ENCODE assay signal across 2 cellular contexts in the genomic region with DNA sequence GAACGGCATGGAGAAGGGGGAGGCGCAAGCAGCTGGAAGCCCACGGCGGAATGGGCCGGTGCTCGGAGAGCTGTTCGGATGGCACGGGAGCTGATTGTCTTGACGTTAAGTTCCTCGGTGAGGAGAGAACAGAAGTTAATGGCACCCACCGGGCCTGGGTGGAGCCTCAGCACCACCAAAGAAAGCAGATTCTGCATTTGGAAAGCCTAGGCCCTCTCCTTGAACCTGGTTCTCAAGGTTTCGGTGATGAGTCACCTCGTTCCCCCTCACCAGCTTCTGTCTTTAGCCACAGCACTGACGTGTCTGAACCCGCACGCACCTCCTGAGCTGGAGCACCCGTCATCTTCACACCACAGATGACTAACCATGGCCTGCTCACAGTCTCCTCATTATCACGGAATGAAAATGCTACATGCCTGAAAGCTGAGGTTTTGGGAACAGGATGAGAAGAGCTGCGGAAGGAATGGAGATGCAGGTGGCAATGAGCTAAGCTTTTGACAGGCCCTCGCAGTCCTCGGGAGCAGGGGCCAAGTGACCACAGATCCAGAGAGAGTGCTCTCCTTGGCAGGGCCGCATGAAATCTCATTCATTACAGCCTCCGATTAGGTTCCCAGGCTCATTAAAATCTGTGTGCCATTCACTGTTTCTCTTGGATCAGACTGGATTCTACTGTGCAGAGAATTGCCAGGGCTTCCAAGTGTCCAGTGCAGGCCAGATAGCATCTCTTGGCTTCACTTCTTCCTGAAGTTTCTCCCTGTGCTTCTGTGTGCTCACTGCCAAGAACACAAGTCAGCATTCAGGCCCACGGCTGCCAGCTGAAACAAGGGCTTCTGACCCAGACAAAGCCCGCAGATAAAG.
TF ChIP-seq lines count a peak whose summit lies in the region.

No MANE protein-coding gene starts in this region.

TF ChIP-seq in IMR-90, 13 proteins besides CTCF, POLR2A, EP300 and RAD21 (continued from another document):
- TF ChIP-seq NFE2L2 (IDR thresholded peaks at IDR 0.05; ENCODE audit: low read depth, low read length) (peak; percentile 28; the same call in 1 of the 2 replicates), RFX5 (IDR thresholded peaks at IDR 0.05; ENCODE audit: low read depth, low read length) (no peak), MAZ (IDR thresholded peaks at IDR 0.05; ENCODE audit: borderline replicate concordance, low read depth, low read length) (peak; percentile 19; the same call in 1 of the 2 replicates), FOS (IDR thresholded peaks at IDR 0.05; ENCODE audit: low read depth, low read length) (peak; percentile 99), SMC3 (IDR thresholded peaks at IDR 0.05; ENCODE audit: low read depth, low read length) (peak; percentile 20; the same call in 1 of the 2 replicates)
- TF ChIP-seq, protein P1, sequence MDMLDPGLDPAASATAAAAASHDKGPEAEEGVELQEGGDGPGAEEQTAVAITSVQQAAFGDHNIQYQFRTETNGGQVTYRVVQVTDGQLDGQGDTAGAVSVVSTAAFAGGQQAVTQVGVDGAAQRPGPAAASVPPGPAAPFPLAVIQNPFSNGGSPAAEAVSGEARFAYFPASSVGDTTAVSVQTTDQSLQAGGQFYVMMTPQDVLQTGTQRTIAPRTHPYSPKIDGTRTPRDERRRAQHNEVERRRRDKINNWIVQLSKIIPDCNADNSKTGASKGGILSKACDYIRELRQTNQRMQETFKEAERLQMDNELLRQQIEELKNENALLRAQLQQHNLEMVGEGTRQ (IDR thresholded peaks at IDR 0.05; ENCODE audit: low read depth, low read length), result no peak

TF ChIP-seq in GM12878, 131 proteins besides CTCF, POLR2A, EP300 and RAD21 (continues in another document):
- TF ChIP-seq, protein P2, sequence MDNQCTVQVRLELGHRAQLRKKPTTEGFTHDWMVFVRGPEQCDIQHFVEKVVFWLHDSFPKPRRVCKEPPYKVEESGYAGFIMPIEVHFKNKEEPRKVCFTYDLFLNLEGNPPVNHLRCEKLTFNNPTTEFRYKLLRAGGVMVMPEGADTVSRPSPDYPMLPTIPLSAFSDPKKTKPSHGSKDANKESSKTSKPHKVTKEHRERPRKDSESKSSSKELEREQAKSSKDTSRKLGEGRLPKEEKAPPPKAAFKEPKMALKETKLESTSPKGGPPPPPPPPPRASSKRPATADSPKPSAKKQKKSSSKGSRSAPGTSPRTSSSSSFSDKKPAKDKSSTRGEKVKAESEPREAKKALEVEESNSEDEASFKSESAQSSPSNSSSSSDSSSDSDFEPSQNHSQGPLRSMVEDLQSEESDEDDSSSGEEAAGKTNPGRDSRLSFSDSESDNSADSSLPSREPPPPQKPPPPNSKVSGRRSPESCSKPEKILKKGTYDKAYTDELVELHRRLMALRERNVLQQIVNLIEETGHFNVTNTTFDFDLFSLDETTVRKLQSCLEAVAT (IDR thresholded peaks at IDR 0.05), result peak; percentile 82
- TF ChIP-seq, protein P3, sequence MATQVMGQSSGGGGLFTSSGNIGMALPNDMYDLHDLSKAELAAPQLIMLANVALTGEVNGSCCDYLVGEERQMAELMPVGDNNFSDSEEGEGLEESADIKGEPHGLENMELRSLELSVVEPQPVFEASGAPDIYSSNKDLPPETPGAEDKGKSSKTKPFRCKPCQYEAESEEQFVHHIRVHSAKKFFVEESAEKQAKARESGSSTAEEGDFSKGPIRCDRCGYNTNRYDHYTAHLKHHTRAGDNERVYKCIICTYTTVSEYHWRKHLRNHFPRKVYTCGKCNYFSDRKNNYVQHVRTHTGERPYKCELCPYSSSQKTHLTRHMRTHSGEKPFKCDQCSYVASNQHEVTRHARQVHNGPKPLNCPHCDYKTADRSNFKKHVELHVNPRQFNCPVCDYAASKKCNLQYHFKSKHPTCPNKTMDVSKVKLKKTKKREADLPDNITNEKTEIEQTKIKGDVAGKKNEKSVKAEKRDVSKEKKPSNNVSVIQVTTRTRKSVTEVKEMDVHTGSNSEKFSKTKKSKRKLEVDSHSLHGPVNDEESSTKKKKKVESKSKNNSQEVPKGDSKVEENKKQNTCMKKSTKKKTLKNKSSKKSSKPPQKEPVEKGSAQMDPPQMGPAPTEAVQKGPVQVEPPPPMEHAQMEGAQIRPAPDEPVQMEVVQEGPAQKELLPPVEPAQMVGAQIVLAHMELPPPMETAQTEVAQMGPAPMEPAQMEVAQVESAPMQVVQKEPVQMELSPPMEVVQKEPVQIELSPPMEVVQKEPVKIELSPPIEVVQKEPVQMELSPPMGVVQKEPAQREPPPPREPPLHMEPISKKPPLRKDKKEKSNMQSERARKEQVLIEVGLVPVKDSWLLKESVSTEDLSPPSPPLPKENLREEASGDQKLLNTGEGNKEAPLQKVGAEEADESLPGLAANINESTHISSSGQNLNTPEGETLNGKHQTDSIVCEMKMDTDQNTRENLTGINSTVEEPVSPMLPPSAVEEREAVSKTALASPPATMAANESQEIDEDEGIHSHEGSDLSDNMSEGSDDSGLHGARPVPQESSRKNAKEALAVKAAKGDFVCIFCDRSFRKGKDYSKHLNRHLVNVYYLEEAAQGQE (IDR thresholded peaks at IDR 0.05; ENCODE audit: low read depth, low read length), result no peak
- TF ChIP-seq RUNX3 (IDR thresholded peaks at IDR 0.05; ENCODE audit: low read length) (peak; percentile 97), TARDBP (IDR thresholded peaks at IDR 0.05; ENCODE audit: borderline replicate concordance) (no peak), CBX5 (IDR thresholded peaks at IDR 0.05; ENCODE audit: low read depth) (0 out of 2 replicates have a peak, but pooled peaks have one; percentile 50), POLR2AphosphoS5 (IDR thresholded peaks at IDR 0.05; ENCODE audit: low read length) (peak; percentile 83), IKZF2 (IDR thresholded peaks at IDR 0.05) (peak; percentile 100), PML (IDR thresholded peaks at IDR 0.05; ENCODE audit: low read length) (peak; percentile 65; the same call in 1 of the 2 replicates), ZNF622 (IDR thresholded peaks at IDR 0.05) (no peak), CBX3 (IDR thresholded peaks at IDR 0.05; ENCODE audit: borderline replicate concordance, low read depth) (no peak), NR2C2 (IDR thresholded peaks at IDR 0.05; ENCODE audit: borderline replicate concordance, control insufficient read depth, insufficient read length, low read depth) (no peak), TCF3 (IDR thresholded peaks at IDR 0.05; ENCODE audit: borderline replicate concordance, insufficient read depth, low read depth, low read length) (peak; percentile 95), RCOR1 (conservative IDR thresholded peaks at IDR 0.05; ENCODE audit: low read depth, low read length) (0 out of 2 replicates have a peak, but pooled peaks have one; percentile 35), MTA3 (IDR thresholded peaks at IDR 0.05; ENCODE audit: borderline replicate concordance, low read length) (peak; percentile 83), MTA2 (IDR thresholded peaks at IDR 0.05; ENCODE audit: low read depth) (peak; percentile 98), ESRRA (IDR thresholded peaks at IDR 0.05; ENCODE audit: low read length) (peak; percentile 75), POU2F2 (IDR thresholded peaks at IDR 0.05; ENCODE audit: borderline replicate concordance, low read depth, low read length) (peak; percentile 96), TCF7 (IDR thresholded peaks at IDR 0.05; ENCODE audit: borderline replicate concordance) (peak; percentile 54; the same call in 1 of the 2 replicates), MYB (IDR thresholded peaks at IDR 0.05; ENCODE audit: borderline replicate concordance, low read depth, low read length) (0 out of 2 replicates have a peak, but pooled peaks have one; percentile 25), IKZF1 (conservative IDR thresholded peaks at IDR 0.05) (peak; percentile 100), MXI1 (IDR thresholded peaks at IDR 0.05; ENCODE audit: low read depth, low read length) (peak; percentile 60; the same call in 1 of the 2 replicates), CBFB (IDR thresholded peaks at IDR 0.05; ENCODE audit: low read depth) (peak; percentile 98), ZSCAN29 (IDR thresholded peaks at IDR 0.05) (no peak), SPI1 (IDR thresholded peaks at IDR 0.05; ENCODE audit: borderline replicate concordance, insufficient read depth, low read depth, low read length) (no peak), RELA (IDR thresholded peaks at IDR 0.05; ENCODE audit: borderline replicate concordance, partially characterized antibody) (peak; percentile 37), NR2F1 (conservative IDR thresholded peaks at IDR 0.05) (peak; percentile 73), SREBF1 (IDR thresholded peaks at IDR 0.05; ENCODE audit: low read length) (0 out of 2 replicates have a peak, but pooled peaks have one; percentile 38), ZNF24 (IDR thresholded peaks at IDR 0.05) (no peak), POLR2AphosphoS2 (IDR thresholded peaks at IDR 0.05; ENCODE audit: low read depth, low read length) (no peak), SMARCA5 (IDR thresholded peaks at IDR 0.05) (peak; percentile 68), NBN (IDR thresholded peaks at IDR 0.05) (peak; percentile 84), FOS (IDR thresholded peaks at IDR 0.05; ENCODE audit: borderline replicate concordance, extremely low read depth, insufficient read length) (no peak)
- TF ChIP-seq, protein P4, sequence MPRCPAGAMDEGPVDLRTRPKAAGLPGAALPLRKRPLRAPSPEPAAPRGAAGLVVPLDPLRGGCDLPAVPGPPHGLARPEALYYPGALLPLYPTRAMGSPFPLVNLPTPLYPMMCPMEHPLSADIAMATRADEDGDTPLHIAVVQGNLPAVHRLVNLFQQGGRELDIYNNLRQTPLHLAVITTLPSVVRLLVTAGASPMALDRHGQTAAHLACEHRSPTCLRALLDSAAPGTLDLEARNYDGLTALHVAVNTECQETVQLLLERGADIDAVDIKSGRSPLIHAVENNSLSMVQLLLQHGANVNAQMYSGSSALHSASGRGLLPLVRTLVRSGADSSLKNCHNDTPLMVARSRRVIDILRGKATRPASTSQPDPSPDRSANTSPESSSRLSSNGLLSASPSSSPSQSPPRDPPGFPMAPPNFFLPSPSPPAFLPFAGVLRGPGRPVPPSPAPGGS (IDR thresholded peaks at IDR 0.05; ENCODE audit: borderline replicate concordance, insufficient read depth, low read depth, low read length, poor library complexity, severe bottlenecking), result peak; percentile 92
- TF ChIP-seq, protein P5, sequence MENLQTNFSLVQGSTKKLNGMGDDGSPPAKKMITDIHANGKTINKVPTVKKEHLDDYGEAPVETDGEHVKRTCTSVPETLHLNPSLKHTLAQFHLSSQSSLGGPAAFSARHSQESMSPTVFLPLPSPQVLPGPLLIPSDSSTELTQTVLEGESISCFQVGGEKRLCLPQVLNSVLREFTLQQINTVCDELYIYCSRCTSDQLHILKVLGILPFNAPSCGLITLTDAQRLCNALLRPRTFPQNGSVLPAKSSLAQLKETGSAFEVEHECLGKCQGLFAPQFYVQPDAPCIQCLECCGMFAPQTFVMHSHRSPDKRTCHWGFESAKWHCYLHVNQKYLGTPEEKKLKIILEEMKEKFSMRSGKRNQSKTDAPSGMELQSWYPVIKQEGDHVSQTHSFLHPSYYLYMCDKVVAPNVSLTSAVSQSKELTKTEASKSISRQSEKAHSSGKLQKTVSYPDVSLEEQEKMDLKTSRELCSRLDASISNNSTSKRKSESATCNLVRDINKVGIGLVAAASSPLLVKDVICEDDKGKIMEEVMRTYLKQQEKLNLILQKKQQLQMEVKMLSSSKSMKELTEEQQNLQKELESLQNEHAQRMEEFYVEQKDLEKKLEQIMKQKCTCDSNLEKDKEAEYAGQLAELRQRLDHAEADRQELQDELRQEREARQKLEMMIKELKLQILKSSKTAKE (IDR thresholded peaks at IDR 0.05; ENCODE audit: low read depth, poor library complexity, severe bottlenecking), result peak; percentile 84
- TF ChIP-seq, protein P6, sequence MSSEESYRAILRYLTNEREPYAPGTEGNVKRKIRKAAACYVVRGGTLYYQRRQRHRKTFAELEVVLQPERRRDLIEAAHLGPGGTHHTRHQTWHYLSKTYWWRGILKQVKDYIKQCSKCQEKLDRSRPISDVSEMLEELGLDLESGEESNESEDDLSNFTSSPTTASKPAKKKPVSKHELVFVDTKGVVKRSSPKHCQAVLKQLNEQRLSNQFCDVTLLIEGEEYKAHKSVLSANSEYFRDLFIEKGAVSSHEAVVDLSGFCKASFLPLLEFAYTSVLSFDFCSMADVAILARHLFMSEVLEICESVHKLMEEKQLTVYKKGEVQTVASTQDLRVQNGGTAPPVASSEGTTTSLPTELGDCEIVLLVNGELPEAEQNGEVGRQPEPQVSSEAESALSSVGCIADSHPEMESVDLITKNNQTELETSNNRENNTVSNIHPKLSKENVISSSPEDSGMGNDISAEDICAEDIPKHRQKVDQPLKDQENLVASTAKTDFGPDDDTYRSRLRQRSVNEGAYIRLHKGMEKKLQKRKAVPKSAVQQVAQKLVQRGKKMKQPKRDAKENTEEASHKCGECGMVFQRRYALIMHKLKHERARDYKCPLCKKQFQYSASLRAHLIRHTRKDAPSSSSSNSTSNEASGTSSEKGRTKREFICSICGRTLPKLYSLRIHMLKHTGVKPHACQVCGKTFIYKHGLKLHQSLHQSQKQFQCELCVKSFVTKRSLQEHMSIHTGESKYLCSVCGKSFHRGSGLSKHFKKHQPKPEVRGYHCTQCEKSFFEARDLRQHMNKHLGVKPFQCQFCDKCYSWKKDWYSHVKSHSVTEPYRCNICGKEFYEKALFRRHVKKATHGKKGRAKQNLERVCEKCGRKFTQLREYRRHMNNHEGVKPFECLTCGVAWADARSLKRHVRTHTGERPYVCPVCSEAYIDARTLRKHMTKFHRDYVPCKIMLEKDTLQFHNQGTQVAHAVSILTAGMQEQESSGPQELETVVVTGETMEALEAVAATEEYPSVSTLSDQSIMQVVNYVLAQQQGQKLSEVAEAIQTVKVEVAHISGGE (CRISPR knock-in tag; IDR thresholded peaks at IDR 0.05), result no peak
- TF ChIP-seq, protein P7, sequence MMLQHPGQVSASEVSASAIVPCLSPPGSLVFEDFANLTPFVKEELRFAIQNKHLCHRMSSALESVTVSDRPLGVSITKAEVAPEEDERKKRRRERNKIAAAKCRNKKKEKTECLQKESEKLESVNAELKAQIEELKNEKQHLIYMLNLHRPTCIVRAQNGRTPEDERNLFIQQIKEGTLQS (IDR thresholded peaks at IDR 0.05; ENCODE audit: borderline replicate concordance, extremely low read depth, low read depth, low read length), result peak; percentile 29; the same call in 1 of the 2 replicates
- TF ChIP-seq, protein P8, sequence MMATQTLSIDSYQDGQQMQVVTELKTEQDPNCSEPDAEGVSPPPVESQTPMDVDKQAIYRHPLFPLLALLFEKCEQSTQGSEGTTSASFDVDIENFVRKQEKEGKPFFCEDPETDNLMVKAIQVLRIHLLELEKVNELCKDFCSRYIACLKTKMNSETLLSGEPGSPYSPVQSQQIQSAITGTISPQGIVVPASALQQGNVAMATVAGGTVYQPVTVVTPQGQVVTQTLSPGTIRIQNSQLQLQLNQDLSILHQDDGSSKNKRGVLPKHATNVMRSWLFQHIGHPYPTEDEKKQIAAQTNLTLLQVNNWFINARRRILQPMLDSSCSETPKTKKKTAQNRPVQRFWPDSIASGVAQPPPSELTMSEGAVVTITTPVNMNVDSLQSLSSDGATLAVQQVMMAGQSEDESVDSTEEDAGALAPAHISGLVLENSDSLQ (IDR thresholded peaks at IDR 0.05), result no peak
